In the genomic region with DNA sequence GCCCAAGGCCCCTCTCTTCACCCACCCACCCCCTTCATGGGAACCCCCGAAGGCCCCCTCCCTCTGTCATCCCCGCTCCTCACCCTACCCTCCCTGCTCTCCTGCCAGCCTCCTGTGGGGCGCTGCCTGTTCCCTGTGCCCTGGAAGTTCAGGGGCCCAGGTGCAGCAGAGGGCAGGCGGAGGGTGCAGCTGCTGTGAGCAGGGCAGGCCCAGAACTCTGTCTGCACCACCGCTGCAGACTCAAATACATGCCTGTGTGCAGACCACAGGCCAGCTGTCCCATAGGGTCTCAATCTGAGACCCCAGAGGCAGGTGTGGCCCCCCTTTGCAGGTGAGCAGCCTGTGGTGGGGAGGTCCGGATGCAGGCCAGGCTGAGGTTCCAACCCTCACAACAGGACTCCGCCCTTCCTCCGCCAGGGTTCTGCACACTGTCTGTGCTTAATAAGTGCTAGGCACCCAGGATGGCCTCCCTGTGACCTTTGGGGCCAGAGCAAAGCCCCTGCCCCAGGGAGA, we compare ENCODE assay signal across 10 cellular contexts.
A peak's percentile ranks its signal among the peaks of the same experiment; 100 is the strongest.
DNase-seq lines count a peak whose midpoint lies in the region; ATAC-seq and TF ChIP-seq lines count a peak whose summit lies in the region.
"Had no signal": no experiment of that assay in that cellular context is flagged by ENCODE, and none has a peak within 500 bp of the region (broad histone marks: within the 10 kb centered on the region; RNA-seq: fewer than 3 reads in every experiment).

No MANE protein-coding gene starts in this region.

- H3K27me3 Mint-ChIP-seq in IgD-negative memory B cell (no peaks in the 10 kb centered on the region), glutamatergic neuron (ENCODE audit: unreplicated experiment) (peaks cover 2% of the 10 kb centered on the region)
- H3K27me3 Mint-ChIP-seq in activated T-cell treated with anti-CD3 and anti-CD28 coated beads, Interleukin-2, amount 50 U/mL, for 24 hours: no peaks in the 10 kb centered on the region

- H3K9me3 Mint-ChIP-seq in IgD-negative memory B cell (no peaks in the 10 kb centered on the region), glutamatergic neuron (ENCODE audit: unreplicated experiment) (peaks cover 6% of the 10 kb centered on the region)
- H3K9me3 Mint-ChIP-seq in activated T-cell treated with anti-CD3 and anti-CD28 coated beads, Interleukin-2, amount 50 U/mL, for 24 hours: no peaks in the 10 kb centered on the region
- no peaks in the 10 kb centered on the region for H3K9me3 Mint-ChIP-seq in stimulated activated effector memory CD8-positive, alpha-beta T cell treated with anti-CD3 and anti-CD28 coated beads, Interleukin-12 subunit alpha, Interleukin-12 subunit beta, amount 100 ng/mL, for 72 hours

- H3K27ac Mint-ChIP-seq in IgD-negative memory B cell: no peak overlapping the region
- peak overlapping the region; percentile 59 for H3K27ac Mint-ChIP-seq in activated T-cell treated with anti-CD3 and anti-CD28 coated beads, Interleukin-2, amount 50 U/mL, for 24 hours
- no peak overlapping the region for H3K27ac Mint-ChIP-seq in glutamatergic neuron (ENCODE audit: unreplicated experiment)
- peak overlapping the region; percentile 80 for H3K27ac Mint-ChIP-seq in stimulated activated effector memory CD8-positive, alpha-beta T cell treated with anti-CD3 and anti-CD28 coated beads, Interleukin-12 subunit alpha, Interleukin-12 subunit beta, amount 100 ng/mL, for 72 hours

- peak; percentile 49 for ATAC-seq in stimulated activated effector memory CD8-positive, alpha-beta T cell treated with anti-CD3 and anti-CD28 coated beads, Interleukin-12 subunit alpha, Interleukin-12 subunit beta, amount 100 ng/mL, for 72 hours
- no peak for ATAC-seq in HG03521 (IDR thresholded peaks at IDR 0.05; ENCODE audit: unreplicated experiment)

- H3K36me3 Mint-ChIP-seq in IgD-negative memory B cell (no peaks in the 10 kb centered on the region), glutamatergic neuron (ENCODE audit: unreplicated experiment) (no peaks in the 10 kb centered on the region)
- no peaks in the 10 kb centered on the region for H3K36me3 Mint-ChIP-seq in activated T-cell treated with anti-CD3 and anti-CD28 coated beads, Interleukin-2, amount 50 U/mL, for 24 hours (ENCODE audit: low read depth)
- no peaks in the 10 kb centered on the region for H3K36me3 Mint-ChIP-seq in stimulated activated effector memory CD8-positive, alpha-beta T cell treated with anti-CD3 and anti-CD28 coated beads, Interleukin-12 subunit alpha, Interleukin-12 subunit beta, amount 100 ng/mL, for 72 hours

- H3K4me1 Mint-ChIP-seq in IgD-negative memory B cell (peaks cover 6 to 10% (median 8%) of the 10 kb centered on the region in 3 donors), glutamatergic neuron (ENCODE audit: low read depth, unreplicated experiment) (peaks cover 2% of the 10 kb centered on the region)
- H3K4me1 Mint-ChIP-seq in activated T-cell treated with anti-CD3 and anti-CD28 coated beads, Interleukin-2, amount 50 U/mL, for 24 hours (ENCODE audit: low read depth): peaks cover 25% of the 10 kb centered on the region
- H3K4me1 Mint-ChIP-seq in stimulated activated effector memory CD8-positive, alpha-beta T cell treated with anti-CD3 and anti-CD28 coated beads, Interleukin-12 subunit alpha, Interleukin-12 subunit beta, amount 100 ng/mL, for 72 hours: peaks cover 15% of the 10 kb centered on the region

- H3K4me3 Mint-ChIP-seq in IgD-negative memory B cell (peak overlapping the region; percentile 55 to 88 (median 84)), glutamatergic neuron (ENCODE audit: unreplicated experiment) (no peak overlapping the region)
- peak overlapping the region; percentile 10 for H3K4me3 Mint-ChIP-seq in activated T-cell treated with anti-CD3 and anti-CD28 coated beads, Interleukin-2, amount 50 U/mL, for 24 hours
- peak overlapping the region; percentile 47 for H3K4me3 Mint-ChIP-seq in stimulated activated effector memory CD8-positive, alpha-beta T cell treated with anti-CD3 and anti-CD28 coated beads, Interleukin-12 subunit alpha, Interleukin-12 subunit beta, amount 100 ng/mL, for 72 hours

- peak; percentile 63 for DNase-seq in activated T-cell treated with anti-CD3 and anti-CD28 coated beads, Interleukin-2, amount 50 U/mL, for 24 hours
- DNase-seq in glutamatergic neuron (peak; percentile 15), NCI-H2171 treated with DMSO at 0.1 percent for 48 hours (lab: John Stamatoyannopoulos, UW) (no peak), UCSD-AML1 (lab: John Stamatoyannopoulos, UW; ENCODE audit: unreplicated experiment) (no peak)
- DNase-seq in stimulated activated effector memory CD8-positive, alpha-beta T cell treated with anti-CD3 and anti-CD28 coated beads, Interleukin-12 subunit alpha, Interleukin-12 subunit beta, amount 100 ng/mL, for 72 hours (ENCODE audit: low spot score in 2 of 2): peak; percentile 2 to 49
- DNase-seq: GF-D8, NCI-H2029, T1000 had no signal

- TF ChIP-seq CTCF in glutamatergic neuron (IDR thresholded peaks at IDR 0.05; ENCODE audit: partially characterized antibody, unreplicated experiment): no peak

Comparison
In these comparisons a context has a peak if more than half of its experiments do, and no peak if none do; other contexts are left out.
1. H3K27ac Mint-ChIP-seq: peak in activated T-cell treated with anti-CD3 and anti-CD28 coated beads, Interleukin-2, amount 50 U/mL, for 24 hours (single experiment) and stimulated activated effector memory CD8-positive, alpha-beta T cell treated with anti-CD3 and anti-CD28 coated beads, Interleukin-12 subunit alpha, Interleukin-12 subunit beta, amount 100 ng/mL, for 72 hours (single experiment); none in IgD-negative memory B cell (0 of 3) and glutamatergic neuron (single experiment).
2. DNase-seq: peak in activated T-cell treated with anti-CD3 and anti-CD28 coated beads, Interleukin-2, amount 50 U/mL, for 24 hours (single experiment), glutamatergic neuron (single experiment) and stimulated activated effector memory CD8-positive, alpha-beta T cell treated with anti-CD3 and anti-CD28 coated beads, Interleukin-12 subunit alpha, Interleukin-12 subunit beta, amount 100 ng/mL, for 72 hours (2 of 2); none in NCI-H2171 treated with DMSO at 0.1 percent for 48 hours (single experiment) and UCSD-AML1 (single experiment).